In the genomic region with DNA sequence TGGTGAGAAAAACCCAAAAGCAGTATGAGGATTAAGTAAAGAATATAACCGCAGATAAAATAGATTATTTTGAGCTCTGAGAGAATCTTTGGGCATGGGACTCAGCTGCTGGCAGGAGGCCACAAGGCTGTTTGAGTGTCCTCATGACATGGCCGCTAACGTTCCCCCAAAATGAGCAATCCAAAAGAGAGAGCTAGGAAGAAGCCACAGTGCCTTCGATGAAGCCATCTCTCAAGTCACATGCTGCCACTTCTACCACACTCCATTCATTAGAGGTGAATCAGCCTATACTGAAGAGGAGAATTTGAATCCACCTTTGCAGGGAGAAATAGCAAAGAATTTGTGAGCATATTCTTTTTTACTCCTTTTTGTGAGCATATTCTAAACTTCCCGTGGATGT, we compare ENCODE assay signal across 1 cellular context.
TF ChIP-seq lines count a peak whose summit lies in the region.

No MANE protein-coding gene starts in this region.

TF ChIP-seq in IMR-90, 13 proteins besides CTCF, POLR2A, EP300 and RAD21:
- no peak for TF ChIP-seq SMC3 (IDR thresholded peaks at IDR 0.05; ENCODE audit: low read depth, low read length)
- TF ChIP-seq, protein P1, sequence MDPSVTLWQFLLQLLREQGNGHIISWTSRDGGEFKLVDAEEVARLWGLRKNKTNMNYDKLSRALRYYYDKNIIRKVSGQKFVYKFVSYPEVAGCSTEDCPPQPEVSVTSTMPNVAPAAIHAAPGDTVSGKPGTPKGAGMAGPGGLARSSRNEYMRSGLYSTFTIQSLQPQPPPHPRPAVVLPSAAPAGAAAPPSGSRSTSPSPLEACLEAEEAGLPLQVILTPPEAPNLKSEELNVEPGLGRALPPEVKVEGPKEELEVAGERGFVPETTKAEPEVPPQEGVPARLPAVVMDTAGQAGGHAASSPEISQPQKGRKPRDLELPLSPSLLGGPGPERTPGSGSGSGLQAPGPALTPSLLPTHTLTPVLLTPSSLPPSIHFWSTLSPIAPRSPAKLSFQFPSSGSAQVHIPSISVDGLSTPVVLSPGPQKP (IDR thresholded peaks at IDR 0.05; ENCODE audit: borderline replicate concordance, low read depth, low read length): no peak
- peak; percentile 77 for TF ChIP-seq USF2 (IDR thresholded peaks at IDR 0.05; ENCODE audit: low read depth, low read length)
- no peak for TF ChIP-seq MAFK (IDR thresholded peaks at IDR 0.05; ENCODE audit: low read depth, low read length)
- TF ChIP-seq FOS (IDR thresholded peaks at IDR 0.05; ENCODE audit: low read depth, low read length): no peak
- no peak for TF ChIP-seq MXI1 (IDR thresholded peaks at IDR 0.05; ENCODE audit: borderline replicate concordance, low read depth, low read length)
- peak; percentile 43; the same call in 1 of the 2 replicates for TF ChIP-seq BHLHE40 (IDR thresholded peaks at IDR 0.05; ENCODE audit: low read depth, low read length)
- no peak for TF ChIP-seq CHD1 (IDR thresholded peaks at IDR 0.05; ENCODE audit: low read depth, low read length)
- no peak for TF ChIP-seq NFE2L2 (IDR thresholded peaks at IDR 0.05; ENCODE audit: low read depth, low read length)
- TF ChIP-seq CEBPB (IDR thresholded peaks at IDR 0.05; ENCODE audit: low read depth, low read length): peak; percentile 58
- TF ChIP-seq RCOR1 (IDR thresholded peaks at IDR 0.05; ENCODE audit: insufficient replicate concordance, low read length): no peak
- no peak for TF ChIP-seq RFX5 (IDR thresholded peaks at IDR 0.05; ENCODE audit: low read depth, low read length)
- TF ChIP-seq MAZ (IDR thresholded peaks at IDR 0.05; ENCODE audit: borderline replicate concordance, low read depth, low read length): no peak
